Comparison of ENCODE assay signal across 1 cellular context in the genomic region with DNA sequence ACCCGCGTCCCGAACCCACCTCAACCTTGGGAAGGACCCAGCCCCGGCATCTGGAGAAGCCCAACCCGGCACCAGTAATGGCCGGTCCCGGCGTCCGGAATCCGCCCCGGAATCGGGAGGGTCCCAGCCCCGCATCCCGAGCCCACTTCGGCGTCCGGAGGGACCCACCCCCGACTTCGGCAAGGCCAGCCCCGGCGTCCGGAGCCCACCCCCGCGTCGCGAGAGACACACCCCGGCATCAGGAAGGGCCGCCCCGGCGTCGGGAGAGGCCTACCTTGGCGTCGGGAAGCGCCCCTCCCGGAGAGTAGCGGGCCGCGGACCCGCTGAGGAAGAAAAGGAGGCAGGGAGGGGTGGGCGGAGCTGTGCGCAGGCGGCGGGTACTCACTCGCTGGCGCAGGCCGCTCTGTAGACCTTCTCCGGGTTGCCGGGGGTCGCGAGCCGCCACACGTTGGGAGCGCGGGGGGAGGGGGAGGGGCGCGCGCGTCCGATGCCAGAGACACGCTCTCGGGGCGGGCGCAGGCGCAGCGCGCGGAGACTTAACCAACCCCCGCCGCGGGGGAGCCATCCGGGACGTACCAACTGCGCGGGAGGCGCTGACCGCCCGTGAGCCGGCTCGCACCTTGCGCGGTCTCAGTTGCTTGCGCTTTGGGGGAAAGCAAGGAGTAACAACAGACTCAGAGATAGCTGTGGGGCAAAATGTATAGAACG.
TF ChIP-seq lines count a peak whose summit lies in the region.

A gene (minus strand): TSS at position 515 of the 708 bp plus-strand sequence. CDS start 24,164 bp downstream, outside the sequence.

TF ChIP-seq in HepG2, 621 proteins besides CTCF, POLR2A, EP300 and RAD21 (continued from another document and continues in another):
- TF ChIP-seq, protein P1, sequence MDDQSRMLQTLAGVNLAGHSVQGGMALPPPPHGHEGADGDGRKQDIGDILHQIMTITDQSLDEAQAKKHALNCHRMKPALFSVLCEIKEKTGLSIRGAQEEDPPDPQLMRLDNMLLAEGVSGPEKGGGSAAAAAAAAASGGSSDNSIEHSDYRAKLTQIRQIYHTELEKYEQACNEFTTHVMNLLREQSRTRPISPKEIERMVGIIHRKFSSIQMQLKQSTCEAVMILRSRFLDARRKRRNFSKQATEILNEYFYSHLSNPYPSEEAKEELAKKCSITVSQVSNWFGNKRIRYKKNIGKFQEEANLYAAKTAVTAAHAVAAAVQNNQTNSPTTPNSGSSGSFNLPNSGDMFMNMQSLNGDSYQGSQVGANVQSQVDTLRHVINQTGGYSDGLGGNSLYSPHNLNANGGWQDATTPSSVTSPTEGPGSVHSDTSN (CRISPR knock-in tag; IDR thresholded peaks at IDR 0.05; ENCODE audit: borderline replicate concordance) = no peak
- TF ChIP-seq MIXL1 (CRISPR knock-in tag; IDR thresholded peaks at IDR 0.05) (no peak), YY1 (IDR thresholded peaks at IDR 0.05; ENCODE audit: insufficient read depth, insufficient replicate concordance, low read depth, low read length) (peak; percentile 36), ZNF383 (CRISPR knock-in tag; IDR thresholded peaks at IDR 0.05; ENCODE audit: borderline replicate concordance) (no peak), FOXO1 (CRISPR knock-in tag; IDR thresholded peaks at IDR 0.05) (no peak; the same call in 1 of the 2 replicates), ZNF180 (CRISPR knock-in tag; IDR thresholded peaks at IDR 0.05; ENCODE audit: borderline replicate concordance, low read depth) (no peak), GTF3A (CRISPR knock-in tag; conservative IDR thresholded peaks at IDR 0.05) (no peak), HNRNPK (IDR thresholded peaks at IDR 0.05; ENCODE audit: low read depth, low read length, poor library complexity, severe bottlenecking) (peak; percentile 74), ZNF891 (CRISPR knock-in tag; IDR thresholded peaks at IDR 0.05) (no peak; the same call in 1 of the 2 replicates), HMG20B (CRISPR knock-in tag; conservative IDR thresholded peaks at IDR 0.05) (peak; percentile 9; the same call in 1 of the 2 replicates), TRIM24 (CRISPR knock-in tag; IDR thresholded peaks at IDR 0.05) (no peak), HDAC6 (IDR thresholded peaks at IDR 0.05; ENCODE audit: low read depth, low read length) (no peak), ZNF382 (CRISPR knock-in tag; IDR thresholded peaks at IDR 0.05; ENCODE audit: borderline replicate concordance) (no peak), HNRNPUL1 (IDR thresholded peaks at IDR 0.05; ENCODE audit: low read depth, low read length) (no peak), ZNF205 (CRISPR knock-in tag; IDR thresholded peaks at IDR 0.05) (peak; percentile 61; the same call in 1 of the 2 replicates), ZNF441 (CRISPR knock-in tag; IDR thresholded peaks at IDR 0.05; ENCODE audit: borderline replicate concordance) (peak; percentile 16; the same call in 1 of the 2 replicates), ZKSCAN8 (CRISPR knock-in tag; IDR thresholded peaks at IDR 0.05; ENCODE audit: borderline replicate concordance) (0 out of 2 replicates have a peak, but pooled peaks have one; percentile 42), ZNF629 (CRISPR knock-in tag; conservative IDR thresholded peaks at IDR 0.05) (peak; percentile 45; the same call in 1 of the 2 replicates), MZF1 (CRISPR knock-in tag; IDR thresholded peaks at IDR 0.05; ENCODE audit: borderline replicate concordance) (no peak), DR1 (CRISPR knock-in tag; IDR thresholded peaks at IDR 0.05) (peak; percentile 51; the same call in 1 of the 2 replicates), ZNF674 (CRISPR knock-in tag; IDR thresholded peaks at IDR 0.05; ENCODE audit: low read depth) (no peak; the same call in 1 of the 2 replicates), ZNF572 (CRISPR knock-in tag; IDR thresholded peaks at IDR 0.05) (no peak)
- TF ChIP-seq, protein P2, sequence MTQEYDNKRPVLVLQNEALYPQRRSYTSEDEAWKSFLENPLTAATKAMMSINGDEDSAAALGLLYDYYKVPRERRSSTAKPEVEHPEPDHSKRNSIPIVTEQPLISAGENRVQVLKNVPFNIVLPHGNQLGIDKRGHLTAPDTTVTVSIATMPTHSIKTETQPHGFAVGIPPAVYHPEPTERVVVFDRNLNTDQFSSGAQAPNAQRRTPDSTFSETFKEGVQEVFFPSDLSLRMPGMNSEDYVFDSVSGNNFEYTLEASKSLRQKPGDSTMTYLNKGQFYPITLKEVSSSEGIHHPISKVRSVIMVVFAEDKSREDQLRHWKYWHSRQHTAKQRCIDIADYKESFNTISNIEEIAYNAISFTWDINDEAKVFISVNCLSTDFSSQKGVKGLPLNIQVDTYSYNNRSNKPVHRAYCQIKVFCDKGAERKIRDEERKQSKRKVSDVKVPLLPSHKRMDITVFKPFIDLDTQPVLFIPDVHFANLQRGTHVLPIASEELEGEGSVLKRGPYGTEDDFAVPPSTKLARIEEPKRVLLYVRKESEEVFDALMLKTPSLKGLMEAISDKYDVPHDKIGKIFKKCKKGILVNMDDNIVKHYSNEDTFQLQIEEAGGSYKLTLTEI (CRISPR knock-in tag; conservative IDR thresholded peaks at IDR 0.05) = no peak
- TF ChIP-seq, protein P3, sequence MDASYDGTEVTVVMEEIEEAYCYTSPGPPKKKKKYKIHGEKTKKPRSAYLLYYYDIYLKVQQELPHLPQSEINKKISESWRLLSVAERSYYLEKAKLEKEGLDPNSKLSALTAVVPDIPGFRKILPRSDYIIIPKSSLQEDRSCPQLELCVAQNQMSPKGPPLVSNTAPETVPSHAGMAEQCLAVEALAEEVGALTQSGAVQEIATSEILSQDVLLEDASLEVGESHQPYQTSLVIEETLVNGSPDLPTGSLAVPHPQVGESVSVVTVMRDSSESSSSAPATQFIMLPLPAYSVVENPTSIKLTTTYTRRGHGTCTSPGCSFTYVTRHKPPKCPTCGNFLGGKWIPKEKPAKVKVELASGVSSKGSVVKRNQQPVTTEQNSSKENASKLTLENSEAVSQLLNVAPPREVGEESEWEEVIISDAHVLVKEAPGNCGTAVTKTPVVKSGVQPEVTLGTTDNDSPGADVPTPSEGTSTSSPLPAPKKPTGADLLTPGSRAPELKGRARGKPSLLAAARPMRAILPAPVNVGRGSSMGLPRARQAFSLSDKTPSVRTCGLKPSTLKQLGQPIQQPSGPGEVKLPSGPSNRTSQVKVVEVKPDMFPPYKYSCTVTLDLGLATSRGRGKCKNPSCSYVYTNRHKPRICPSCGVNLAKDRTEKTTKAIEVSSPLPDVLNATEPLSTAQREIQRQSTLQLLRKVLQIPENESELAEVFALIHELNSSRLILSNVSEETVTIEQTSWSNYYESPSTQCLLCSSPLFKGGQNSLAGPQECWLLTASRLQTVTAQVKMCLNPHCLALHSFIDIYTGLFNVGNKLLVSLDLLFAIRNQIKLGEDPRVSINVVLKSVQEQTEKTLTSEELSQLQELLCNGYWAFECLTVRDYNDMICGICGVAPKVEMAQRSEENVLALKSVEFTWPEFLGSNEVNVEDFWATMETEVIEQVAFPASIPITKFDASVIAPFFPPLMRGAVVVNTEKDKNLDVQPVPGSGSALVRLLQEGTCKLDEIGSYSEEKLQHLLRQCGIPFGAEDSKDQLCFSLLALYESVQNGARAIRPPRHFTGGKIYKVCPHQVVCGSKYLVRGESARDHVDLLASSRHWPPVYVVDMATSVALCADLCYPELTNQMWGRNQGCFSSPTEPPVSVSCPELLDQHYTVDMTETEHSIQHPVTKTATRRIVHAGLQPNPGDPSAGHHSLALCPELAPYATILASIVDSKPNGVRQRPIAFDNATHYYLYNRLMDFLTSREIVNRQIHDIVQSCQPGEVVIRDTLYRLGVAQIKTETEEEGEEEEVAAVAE (CRISPR knock-in tag; IDR thresholded peaks at IDR 0.05; ENCODE audit: borderline replicate concordance) = peak; percentile 57; the same call in 1 of the 2 replicates
- TF ChIP-seq, protein P4, sequence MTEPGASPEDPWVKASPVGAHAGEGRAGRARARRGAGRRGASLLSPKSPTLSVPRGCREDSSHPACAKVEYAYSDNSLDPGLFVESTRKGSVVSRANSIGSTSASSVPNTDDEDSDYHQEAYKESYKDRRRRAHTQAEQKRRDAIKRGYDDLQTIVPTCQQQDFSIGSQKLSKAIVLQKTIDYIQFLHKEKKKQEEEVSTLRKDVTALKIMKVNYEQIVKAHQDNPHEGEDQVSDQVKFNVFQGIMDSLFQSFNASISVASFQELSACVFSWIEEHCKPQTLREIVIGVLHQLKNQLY (CRISPR knock-in tag; IDR thresholded peaks at IDR 0.05) = no peak
- TF ChIP-seq, protein P5, sequence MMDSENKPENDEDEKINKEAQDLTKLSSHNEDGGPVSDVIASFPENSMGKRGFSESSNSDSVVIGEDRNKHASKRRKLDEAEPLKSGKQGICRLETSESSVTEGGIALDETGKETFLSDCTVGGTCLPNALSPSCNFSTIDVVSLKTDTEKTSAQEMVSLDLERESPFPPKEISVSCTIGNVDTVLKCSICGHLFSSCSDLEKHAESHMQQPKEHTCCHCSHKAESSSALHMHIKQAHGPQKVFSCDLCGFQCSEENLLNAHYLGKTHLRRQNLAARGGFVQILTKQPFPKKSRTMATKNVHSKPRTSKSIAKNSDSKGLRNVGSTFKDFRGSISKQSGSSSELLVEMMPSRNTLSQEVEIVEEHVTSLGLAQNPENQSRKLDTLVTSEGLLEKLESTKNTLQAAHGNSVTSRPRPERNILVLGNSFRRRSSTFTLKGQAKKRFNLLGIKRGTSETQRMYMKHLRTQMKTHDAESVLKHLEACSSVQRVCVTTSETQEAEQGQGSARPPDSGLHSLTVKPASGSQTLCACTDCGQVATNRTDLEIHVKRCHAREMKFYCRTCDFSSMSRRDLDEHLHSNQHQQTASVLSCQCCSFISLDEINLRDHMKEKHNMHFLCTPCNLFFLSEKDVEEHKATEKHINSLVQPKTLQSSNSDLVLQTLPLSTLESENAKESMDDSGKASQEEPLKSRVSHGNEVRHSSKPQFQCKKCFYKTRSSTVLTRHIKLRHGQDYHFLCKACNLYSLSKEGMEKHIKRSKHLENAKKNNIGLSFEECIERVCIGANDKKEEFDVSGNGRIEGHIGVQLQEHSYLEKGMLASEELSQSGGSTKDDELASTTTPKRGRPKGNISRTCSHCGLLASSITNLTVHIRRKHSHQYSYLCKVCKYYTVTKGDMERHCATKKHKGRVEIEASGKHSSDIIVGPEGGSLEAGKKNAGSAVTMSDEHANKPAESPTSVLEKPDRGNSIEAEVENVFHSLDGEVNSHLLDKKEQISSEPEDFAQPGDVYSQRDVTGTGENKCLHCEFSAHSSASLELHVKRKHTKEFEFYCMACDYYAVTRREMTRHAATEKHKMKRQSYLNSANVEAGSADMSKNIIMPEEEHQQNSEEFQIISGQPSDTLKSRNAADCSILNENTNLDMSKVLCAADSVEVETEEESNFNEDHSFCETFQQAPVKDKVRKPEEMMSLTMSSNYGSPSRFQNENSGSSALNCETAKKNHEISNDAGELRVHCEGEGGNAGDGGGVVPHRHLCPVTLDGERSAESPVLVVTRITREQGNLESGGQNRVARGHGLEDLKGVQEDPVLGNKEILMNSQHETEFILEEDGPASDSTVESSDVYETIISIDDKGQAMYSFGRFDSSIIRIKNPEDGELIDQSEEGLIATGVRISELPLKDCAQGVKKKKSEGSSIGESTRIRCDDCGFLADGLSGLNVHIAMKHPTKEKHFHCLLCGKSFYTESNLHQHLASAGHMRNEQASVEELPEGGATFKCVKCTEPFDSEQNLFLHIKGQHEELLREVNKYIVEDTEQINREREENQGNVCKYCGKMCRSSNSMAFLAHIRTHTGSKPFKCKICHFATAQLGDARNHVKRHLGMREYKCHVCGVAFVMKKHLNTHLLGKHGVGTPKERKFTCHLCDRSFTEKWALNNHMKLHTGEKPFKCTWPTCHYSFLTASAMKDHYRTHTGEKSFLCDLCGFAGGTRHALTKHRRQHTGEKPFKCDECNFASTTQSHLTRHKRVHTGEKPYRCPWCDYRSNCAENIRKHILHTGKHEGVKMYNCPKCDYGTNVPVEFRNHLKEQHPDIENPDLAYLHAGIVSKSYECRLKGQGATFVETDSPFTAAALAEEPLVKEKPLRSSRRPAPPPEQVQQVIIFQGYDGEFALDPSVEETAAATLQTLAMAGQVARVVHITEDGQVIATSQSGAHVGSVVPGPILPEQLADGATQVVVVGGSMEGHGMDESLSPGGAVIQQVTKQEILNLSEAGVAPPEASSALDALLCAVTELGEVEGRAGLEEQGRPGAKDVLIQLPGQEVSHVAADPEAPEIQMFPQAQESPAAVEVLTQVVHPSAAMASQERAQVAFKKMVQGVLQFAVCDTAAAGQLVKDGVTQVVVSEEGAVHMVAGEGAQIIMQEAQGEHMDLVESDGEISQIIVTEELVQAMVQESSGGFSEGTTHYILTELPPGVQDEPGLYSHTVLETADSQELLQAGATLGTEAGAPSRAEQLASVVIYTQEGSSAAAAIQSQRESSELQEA (CRISPR knock-in tag; IDR thresholded peaks at IDR 0.05; ENCODE audit: not compliant biosample characterization) = no peak
- TF ChIP-seq, protein P6, sequence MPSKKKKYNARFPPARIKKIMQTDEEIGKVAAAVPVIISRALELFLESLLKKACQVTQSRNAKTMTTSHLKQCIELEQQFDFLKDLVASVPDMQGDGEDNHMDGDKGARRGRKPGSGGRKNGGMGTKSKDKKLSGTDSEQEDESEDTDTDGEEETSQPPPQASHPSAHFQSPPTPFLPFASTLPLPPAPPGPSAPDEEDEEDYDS (CRISPR knock-in tag; IDR thresholded peaks at IDR 0.05) = peak; percentile 52; the same call in 1 of the 2 replicates
- TF ChIP-seq, protein P7, sequence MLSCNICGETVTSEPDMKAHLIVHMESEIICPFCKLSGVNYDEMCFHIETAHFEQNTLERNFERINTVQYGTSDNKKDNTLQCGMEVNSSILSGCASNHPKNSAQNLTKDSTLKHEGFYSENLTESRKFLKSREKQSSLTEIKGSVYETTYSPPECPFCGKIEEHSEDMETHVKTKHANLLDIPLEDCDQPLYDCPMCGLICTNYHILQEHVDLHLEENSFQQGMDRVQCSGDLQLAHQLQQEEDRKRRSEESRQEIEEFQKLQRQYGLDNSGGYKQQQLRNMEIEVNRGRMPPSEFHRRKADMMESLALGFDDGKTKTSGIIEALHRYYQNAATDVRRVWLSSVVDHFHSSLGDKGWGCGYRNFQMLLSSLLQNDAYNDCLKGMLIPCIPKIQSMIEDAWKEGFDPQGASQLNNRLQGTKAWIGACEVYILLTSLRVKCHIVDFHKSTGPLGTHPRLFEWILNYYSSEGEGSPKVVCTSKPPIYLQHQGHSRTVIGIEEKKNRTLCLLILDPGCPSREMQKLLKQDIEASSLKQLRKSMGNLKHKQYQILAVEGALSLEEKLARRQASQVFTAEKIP (CRISPR knock-in tag; IDR thresholded peaks at IDR 0.05; ENCODE audit: borderline replicate concordance) = no peak
- TF ChIP-seq, protein P8, sequence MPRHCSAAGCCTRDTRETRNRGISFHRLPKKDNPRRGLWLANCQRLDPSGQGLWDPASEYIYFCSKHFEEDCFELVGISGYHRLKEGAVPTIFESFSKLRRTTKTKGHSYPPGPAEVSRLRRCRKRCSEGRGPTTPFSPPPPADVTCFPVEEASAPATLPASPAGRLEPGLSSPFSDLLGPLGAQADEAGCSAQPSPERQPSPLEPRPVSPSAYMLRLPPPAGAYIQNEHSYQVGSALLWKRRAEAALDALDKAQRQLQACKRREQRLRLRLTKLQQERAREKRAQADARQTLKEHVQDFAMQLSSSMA (CRISPR knock-in tag; IDR thresholded peaks at IDR 0.05) = peak; percentile 82; the same call in 1 of the 2 replicates
- TF ChIP-seq, protein P9, sequence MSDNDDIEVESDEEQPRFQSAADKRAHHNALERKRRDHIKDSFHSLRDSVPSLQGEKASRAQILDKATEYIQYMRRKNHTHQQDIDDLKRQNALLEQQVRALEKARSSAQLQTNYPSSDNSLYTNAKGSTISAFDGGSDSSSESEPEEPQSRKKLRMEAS (IDR thresholded peaks at IDR 0.05) = peak; percentile 87
